ENCODE assay signal across 8 cellular contexts in genomic region chr1:107964397-107965111, GRCh38. TPM values are rescaled to one million over a fixed set of nuclear protein-coding genes. Genes with fewer than 3 reads are reported as not detected.
A peak's percentile ranks its signal among the peaks of the same experiment; 100 is the strongest.
DNase-seq lines count a peak whose midpoint lies in the region; ATAC-seq and TF ChIP-seq lines count a peak whose summit lies in the region.

No MANE protein-coding gene starts in this region.

- no peaks in the 10 kb centered on the region for H3K9me3 Mint-ChIP-seq in activated T-cell treated with anti-CD3 and anti-CD28 coated beads, Interleukin-2, amount 50 U/mL, for 24 hours
- H3K9me3 Mint-ChIP-seq in osteocyte (ENCODE audit: unreplicated experiment), result no peaks in the 10 kb centered on the region

- no peak for TF ChIP-seq CTCF in foreskin keratinocyte (conservative IDR thresholded peaks at IDR 0.05)
- TF ChIP-seq CTCF in osteocyte (IDR thresholded peaks at IDR 0.05), result no peak

- H3K27me3 Mint-ChIP-seq in activated T-cell treated with anti-CD3 and anti-CD28 coated beads, Interleukin-2, amount 50 U/mL, for 24 hours, result no peaks in the 10 kb centered on the region
- H3K27me3 Mint-ChIP-seq in osteocyte (ENCODE audit: unreplicated experiment), result peaks cover 53% of the 10 kb centered on the region

- peaks cover 9% of the 10 kb centered on the region for H3K36me3 Mint-ChIP-seq in activated T-cell treated with anti-CD3 and anti-CD28 coated beads, Interleukin-2, amount 50 U/mL, for 24 hours (ENCODE audit: low read depth)
- H3K36me3 Mint-ChIP-seq in osteocyte (ENCODE audit: unreplicated experiment), result no peaks in the 10 kb centered on the region

- peaks cover 5% of the 10 kb centered on the region for H3K4me1 ChIP-seq in foreskin keratinocyte

- peak overlapping the region; percentile 97 for H3K4me3 ChIP-seq in Jurkat, Clone E6-1 (ENCODE audit: low read length)

- H3K4me3 Mint-ChIP-seq in activated T-cell treated with anti-CD3 and anti-CD28 coated beads, Interleukin-2, amount 50 U/mL, for 24 hours, result peak overlapping the region; percentile 83
- peak overlapping the region; percentile 70 for H3K4me3 Mint-ChIP-seq in osteocyte (ENCODE audit: unreplicated experiment)

- DNase-seq in G401 (ENCODE audit: low spot score) (peak; percentile 8), foreskin keratinocyte (peak; percentile 35 to 61), osteocyte (ENCODE audit: extremely low spot score, unreplicated experiment) (no peak), AML-193 (lab: John Stamatoyannopoulos, UW) (no peak), dedifferentiated amniotic fluid mesenchymal stem cell (ENCODE audit: extremely low spot score) (no peak)
- DNase-seq in Jurkat, Clone E6-1 (ENCODE audit: low read depth, low spot score), result no peak
- DNase-seq in activated T-cell treated with anti-CD3 and anti-CD28 coated beads, Interleukin-2, amount 50 U/mL, for 24 hours, result peak; percentile 68

- peaks cover 39% of the 10 kb centered on the region for H3K4me1 Mint-ChIP-seq in activated T-cell treated with anti-CD3 and anti-CD28 coated beads, Interleukin-2, amount 50 U/mL, for 24 hours (ENCODE audit: low read depth)
- H3K4me1 Mint-ChIP-seq in osteocyte (ENCODE audit: unreplicated experiment), result peaks cover 18% of the 10 kb centered on the region

- ATAC-seq in foreskin keratinocyte (peak; percentile 62), GM21360 (IDR thresholded peaks at IDR 0.05; ENCODE audit: unreplicated experiment) (no peak)

- no peak overlapping the region for H3K27ac ChIP-seq in foreskin keratinocyte

- peak overlapping the region; percentile 95 for H3K27ac Mint-ChIP-seq in activated T-cell treated with anti-CD3 and anti-CD28 coated beads, Interleukin-2, amount 50 U/mL, for 24 hours
- H3K27ac Mint-ChIP-seq in osteocyte (ENCODE audit: unreplicated experiment), result no peak overlapping the region

- peaks cover 7% of the 10 kb centered on the region for H3K27me3 ChIP-seq in foreskin keratinocyte

- in situ Hi-C loops in G401 (cut with HindIII; ENCODE audit: low sequenced_read_pairs), result no loop called here

RNA-seq across cellular contexts. Expression of gene VAV3, which starts 0.4 kb away (rescaled TPM):
- total RNA-seq in G401 (2014; rRNA removed; shearing (Covaris generic)), result 0.34 TPM in 1 of 2 replicates, not detected in the other
- 31.2 TPM for polyA plus RNA-seq in Jurkat, Clone E6-1 (2012; ENCODE audit: insufficient read depth, insufficient read length)
- total RNA-seq in foreskin keratinocyte (9.7 and 10.3 TPM in 2 replicates), osteocyte (not detected in 2 replicates)
- polyA plus RNA-seq in foreskin keratinocyte, result 2.2 and 2.6 TPM in 2 replicates

Comparison
In these comparisons a context has a peak if more than half of its experiments do, and no peak if none do; other contexts are left out.
1. DNase-seq: peak in G401 (single experiment), activated T-cell treated with anti-CD3 and anti-CD28 coated beads, Interleukin-2, amount 50 U/mL, for 24 hours (single experiment) and foreskin keratinocyte (2 of 2); none in Jurkat, Clone E6-1 (single experiment), osteocyte (single experiment), AML-193 (0 of 2) and dedifferentiated amniotic fluid mesenchymal stem cell (single experiment).